18 cellular contexts compared by ENCODE assay signal in genomic region chr2:30368258-30368657, GRCh38.
DNase-seq lines count a peak whose midpoint lies in the region; ATAC-seq and TF ChIP-seq lines count a peak whose summit lies in the region.
"Had no signal": no experiment of that assay in that cellular context is flagged by ENCODE, and none has a peak within 500 bp of the region (broad histone marks: within the 10 kb centered on the region; RNA-seq: fewer than 3 reads in every experiment).

No MANE protein-coding gene starts in this region.

- H3K4me1 Mint-ChIP-seq in mesothelial cell of epicardium: peaks cover 23% of the 10 kb centered on the region

- TF ChIP-seq CTCF in cardiac muscle cell (IDR thresholded peaks at IDR 0.05; ENCODE audit: low read depth, low read length): no peak
- no peak for TF ChIP-seq CTCF in heart left ventricle (IDR thresholded peaks at IDR 0.05)
- TF ChIP-seq CTCF in esophagus muscularis mucosa (IDR thresholded peaks at IDR 0.05): no peak
- no peak for TF ChIP-seq CTCF in mesothelial cell of epicardium (IDR thresholded peaks at IDR 0.05; ENCODE audit: unreplicated experiment)

- 69 to 85% (median 77%) methylated on average over 5 of the region's 5 CpGs for WGBS in heart left ventricle, 4 donors
- 59% methylated on average over 3 of the region's 5 CpGs for WGBS in esophagus muscularis mucosa
- 87 to 88% methylated on average over 5 of the region's 5 CpGs for WGBS in aorta, 2 donors

- no peaks in the 10 kb centered on the region for H3K27me3 Mint-ChIP-seq in mesothelial cell of epicardium (ENCODE audit: low read depth)
- H3K27me3 Mint-ChIP-seq: activated CD4-positive, alpha-beta T cell treated with anti-CD3 and anti-CD28 coated beads, Interleukin-2, amount 10 ng/mL, durations not matched to agents 7 days and 5 days; memory B cell had no signal

- peak; percentile 12 to 14 for DNase-seq in cardiac muscle cell (ENCODE audit: low read depth in 1 of 2, low spot score in 1 of 2)
- DNase-seq in heart left ventricle: no peak
- DNase-seq in esophagus muscularis mucosa (ENCODE audit: extremely low spot score): no peak
- DNase-seq in mesothelial cell of epicardium (ENCODE audit: low spot score in 2 of 2, unreplicated experiment in 2 of 2): no peak
- DNase-seq in aorta: no peak
- DNase-seq in SW 1271 (lab: John Stamatoyannopoulos, UW): no peak
- DNase-seq: 8988T; activated CD4-positive, alpha-beta T cell treated with anti-CD3 and anti-CD28 coated beads, Interleukin-2, amount 10 ng/mL, durations not matched to agents 7 days and 5 days; activated T-cell treated with anti-CD3 and anti-CD28 coated beads, Interleukin-2, amount 50 U/mL, for 4 hours; CD8-positive, alpha-beta T cell; NCI-H1092; Right ventricle myocardium superior; small intestine had no signal

- ATAC-seq in heart left ventricle: no peak
- peak; percentile 19 for ATAC-seq in aorta (ENCODE audit: low FRiP score)
- ATAC-seq in HG02588 (IDR thresholded peaks at IDR 0.05; ENCODE audit: unreplicated experiment): no peak
- ATAC-seq in HG03520 (IDR thresholded peaks at IDR 0.05; ENCODE audit: unreplicated experiment): no peak
- ATAC-seq: activated T-cell treated with anti-CD3 and anti-CD28 coated beads, Interleukin-2, amount 50 U/mL, for 4 hours; CD8-positive, alpha-beta T cell had no signal

- H3K27ac Mint-ChIP-seq in mesothelial cell of epicardium: peak overlapping the region; percentile 84
- H3K27ac Mint-ChIP-seq: activated CD4-positive, alpha-beta T cell treated with anti-CD3 and anti-CD28 coated beads, Interleukin-2, amount 10 ng/mL, durations not matched to agents 7 days and 5 days; CD8-positive, alpha-beta T cell; memory B cell; T-helper 2 cell treated with Interferon-gamma antibody and Interleukin-4, amounts not matched to agents 5 μg/mL and 100 μg/mL, for 36 hours had no signal

- no peaks in the 10 kb centered on the region for H3K9me3 Mint-ChIP-seq in mesothelial cell of epicardium
- H3K9me3 Mint-ChIP-seq: activated CD4-positive, alpha-beta T cell treated with anti-CD3 and anti-CD28 coated beads, Interleukin-2, amount 10 ng/mL, durations not matched to agents 7 days and 5 days; activated T-cell treated with anti-CD3 and anti-CD28 coated beads, Interleukin-2, amount 50 U/mL, for 4 hours; CD8-positive, alpha-beta T cell; T-helper 2 cell treated with Interferon-gamma antibody and Interleukin-4, amounts not matched to agents 5 μg/mL and 100 μg/mL, for 36 hours had no signal

- peaks cover 16% of the 10 kb centered on the region for H3K4me1 ChIP-seq in cardiac muscle cell (ENCODE audit: low read depth)
- peaks cover under 1 to 32% (median 10%) of the 10 kb centered on the region in 12 donors for H3K4me1 ChIP-seq in heart left ventricle
- H3K4me1 ChIP-seq in esophagus muscularis mucosa: peaks cover 18 to 47% (median 32%) of the 10 kb centered on the region in 4 donors
- peaks cover 0 to 2% of the 10 kb centered on the region in 2 donors for H3K4me1 ChIP-seq in aorta (ENCODE audit: control insufficient read depth in 1 of 2, insufficient read depth in 2 of 2, low read length in 2 of 2)

- TF ChIP-seq POLR2A in heart left ventricle (IDR thresholded peaks at IDR 0.05): no peak
- TF ChIP-seq POLR2A in esophagus muscularis mucosa (IDR thresholded peaks at IDR 0.05; ENCODE audit: low read depth): no peak

- no peaks in the 10 kb centered on the region for H3K36me3 ChIP-seq in cardiac muscle cell
- no peaks in the 10 kb centered on the region for H3K36me3 ChIP-seq in heart left ventricle
- no peaks in the 10 kb centered on the region for H3K36me3 ChIP-seq in esophagus muscularis mucosa
- no peaks in the 10 kb centered on the region for H3K36me3 ChIP-seq in aorta (ENCODE audit: control insufficient read depth in 1 of 2, insufficient read depth in 2 of 2, low read length in 1 of 2)
- H3K36me3 ChIP-seq: suprapubic skin had no signal

- H3K27me3 ChIP-seq in cardiac muscle cell (no peaks in the 10 kb centered on the region), heart left ventricle (no peaks in the 10 kb centered on the region), esophagus muscularis mucosa (no peaks in the 10 kb centered on the region), aorta (ENCODE audit: control insufficient read depth in 1 of 2, insufficient read depth in 2 of 2, low read length in 1 of 2) (no peaks in the 10 kb centered on the region)
- H3K27me3 ChIP-seq: suprapubic skin had no signal

- no peak overlapping the region for H3K4me3 Mint-ChIP-seq in mesothelial cell of epicardium
- H3K4me3 Mint-ChIP-seq: activated CD4-positive, alpha-beta T cell treated with anti-CD3 and anti-CD28 coated beads, Interleukin-2, amount 10 ng/mL, durations not matched to agents 7 days and 5 days; activated T-cell treated with anti-CD3 and anti-CD28 coated beads, Interleukin-2, amount 50 U/mL, for 4 hours; CD8-positive, alpha-beta T cell; memory B cell; T-helper 2 cell treated with Interferon-gamma antibody and Interleukin-4, amounts not matched to agents 5 μg/mL and 100 μg/mL, for 36 hours had no signal

- no peaks in the 10 kb centered on the region for H3K36me3 Mint-ChIP-seq in mesothelial cell of epicardium
- H3K36me3 Mint-ChIP-seq: CD8-positive, alpha-beta T cell; memory B cell had no signal

- H3K27ac ChIP-seq in cardiac muscle cell (no peak overlapping the region), heart left ventricle (no peak overlapping the region), esophagus muscularis mucosa (replicated peaks in 1 of 4) (peak overlapping the region; percentile 14 to 32 (median 20)), aorta (ENCODE audit: low read depth in 1 of 2, low read length in 2 of 2) (no peak overlapping the region)
- H3K27ac ChIP-seq: suprapubic skin had no signal

- no peak for TF ChIP-seq EP300 in esophagus muscularis mucosa (IDR thresholded peaks at IDR 0.05)

- intact Hi-C loops in heart left ventricle (cut with DNase I) (loop anchor here in 1 of 10 donors (5.0 kb wide), 1 partner anchor 34 kb away; no protein-coding TSS in a partner anchor), esophagus muscularis mucosa (cut with DNase I) (no loop called here), aorta (cut with DNase I) (loop anchor here in 1 of 2 donors (10.0 kb wide), 1 partner anchor 327 kb away; no protein-coding TSS in a partner anchor)

- H3K4me3 ChIP-seq in cardiac muscle cell (no peak overlapping the region), heart left ventricle (no peak overlapping the region), esophagus muscularis mucosa (no peak overlapping the region), aorta (ENCODE audit: low read length in 2 of 2) (no peak overlapping the region)
- H3K4me3 ChIP-seq: suprapubic skin had no signal

- no peaks in the 10 kb centered on the region for H3K9me3 ChIP-seq in cardiac muscle cell (ENCODE audit: low read depth)
- no peaks in the 10 kb centered on the region for H3K9me3 ChIP-seq in heart left ventricle
- H3K9me3 ChIP-seq in esophagus muscularis mucosa: no peaks in the 10 kb centered on the region
- H3K9me3 ChIP-seq in aorta (ENCODE audit: control insufficient read depth, low read length): no peaks in the 10 kb centered on the region
- H3K9me3 ChIP-seq: suprapubic skin had no signal

Comparison
In these comparisons a context has a peak if more than half of its experiments do, and no peak if none do; other contexts are left out.
1. DNase-seq: peak in cardiac muscle cell (2 of 2); none in heart left ventricle (0 of 5), esophagus muscularis mucosa (single experiment), mesothelial cell of epicardium (0 of 2), aorta (0 of 2) and SW 1271 (0 of 2).
2. H3K27ac ChIP-seq: peak in esophagus muscularis mucosa (4 of 4); none in cardiac muscle cell (single experiment), heart left ventricle (0 of 12) and aorta (0 of 2).